8 cellular contexts compared by ENCODE assay signal in genomic region chr7:67302113-67303039, GRCh38.
DNase-seq lines count a peak whose midpoint lies in the region; ATAC-seq and TF ChIP-seq lines count a peak whose summit lies in the region.

No MANE protein-coding gene starts in this region.

- peak overlapping the region; percentile 89 for H3K4me3 Mint-ChIP-seq in chondrocyte (ENCODE audit: unreplicated experiment)

- TF ChIP-seq CTCF in chondrocyte (IDR thresholded peaks at IDR 0.05) (peak; percentile 74), kidney epithelial cell (IDR thresholded peaks at IDR 0.05; ENCODE audit: insufficient read depth, low read length, poor library complexity, severe bottlenecking) (no peak)

- DNase-seq in AG20443 (ENCODE audit: low spot score) (peak; percentile 99), NCI-H446 treated with DMSO at 0.1 percent for 48 hours (lab: John Stamatoyannopoulos, UW) (peak; percentile 92), chondrocyte (ENCODE audit: low spot score) (peak; percentile 99), kidney epithelial cell (ENCODE audit: low read depth) (peak; percentile 95)
- DNase-seq in activated CD4-positive, alpha-beta T cell treated with anti-CD3 and anti-CD28 coated beads for 1 hour: peak; percentile 92
- DNase-seq in stimulated activated CD4-positive, alpha-beta T cell treated with anti-CD3 and anti-CD28 coated beads, Interleukin-15, amount 100 ng/mL, for 48 hours (ENCODE audit: low read depth in 2 of 2): peak; percentile 96 to 97

- H3K27me3 ChIP-seq in kidney epithelial cell (ENCODE audit: control insufficient read depth, insufficient read depth, low read length): no peaks in the 10 kb centered on the region

- peak; percentile 86 for ATAC-seq in GM19035 (IDR thresholded peaks at IDR 0.05; ENCODE audit: unreplicated experiment)
- ATAC-seq in HG03354 (IDR thresholded peaks at IDR 0.05; ENCODE audit: poor library complexity, severe bottlenecking, unreplicated experiment): peak; percentile 91

- H3K27ac Mint-ChIP-seq in chondrocyte (ENCODE audit: unreplicated experiment): peak overlapping the region; percentile 99

- H3K4me1 Mint-ChIP-seq in chondrocyte (ENCODE audit: low read depth): peaks cover 16% of the 10 kb centered on the region

- no peaks in the 10 kb centered on the region for H3K36me3 ChIP-seq in kidney epithelial cell (ENCODE audit: control insufficient read depth, insufficient read depth, low read length)

- no peaks in the 10 kb centered on the region for H3K27me3 Mint-ChIP-seq in chondrocyte (ENCODE audit: low read depth)

- H3K4me3 ChIP-seq in kidney epithelial cell (ENCODE audit: low read depth, low read length): peak overlapping the region; percentile 96

- no peaks in the 10 kb centered on the region for H3K9me3 Mint-ChIP-seq in chondrocyte (ENCODE audit: low read depth)

- peaks cover 4% of the 10 kb centered on the region for H3K36me3 Mint-ChIP-seq in chondrocyte (ENCODE audit: low read depth)

Comparison
In these comparisons a context has a peak if more than half of its experiments do, and no peak if none do; other contexts are left out.
1. Peak in every context shown above with its lines: DNase-seq, ATAC-seq and H3K4me3 ChIP-seq.